8 cellular contexts compared by ENCODE assay signal in genomic region chr9:95505072-95505471, GRCh38. TPM values are rescaled to one million over a fixed set of nuclear protein-coding genes. Genes with fewer than 3 reads are reported as not detected.
DNase-seq lines count a peak whose midpoint lies in the region; ATAC-seq, FAIRE-seq and TF ChIP-seq lines count a peak whose summit lies in the region.

No MANE protein-coding gene starts in this region.

- H3K36me3 ChIP-seq in HepG2 (replicated peaks in 1 of 2; ENCODE audit: control insufficient read depth in 1 of 2, insufficient read depth in 2 of 2, low read length in 2 of 2) (peaks cover 0 to 1% of the 10 kb centered on the region in 2 experiments; a peak in 2 of 5 replicates), right lobe of liver (no peaks in the 10 kb centered on the region), mesodermal cell (ENCODE audit: control insufficient read depth, insufficient read depth, low read length) (peaks cover 30% of the 10 kb centered on the region)

- no peaks in the 10 kb centered on the region; a peak in 1 of 5 replicates for H3K27me3 ChIP-seq in HepG2 (ENCODE audit: control insufficient read depth in 1 of 2, insufficient read depth in 2 of 2, low read length in 2 of 2)
- H3K27me3 ChIP-seq in right lobe of liver: no peaks in the 10 kb centered on the region

- POLR2A ChIA-PET in HepG2 (lab: Yijun Ruan, JAX): interaction anchor here (1.3 kb wide), 1 partner anchor 369 kb away, joined by 3 read pairs; no protein-coding TSS in a partner anchor

- peaks cover 17% of the 10 kb centered on the region; the same call in 1 of the 2 replicates for H4K20me1 ChIP-seq in HepG2 (ENCODE audit: insufficient read depth, low read length)

- H3K4me2 ChIP-seq in HepG2 (ENCODE audit: low read depth, low read length): peak overlapping the region; percentile 83

- H3K9me3 ChIP-seq in HepG2 (ENCODE audit: low read length): no peaks in the 10 kb centered on the region
- H3K9me3 ChIP-seq in right lobe of liver: no peaks in the 10 kb centered on the region
- H3K9me3 ChIP-seq in mesodermal cell (ENCODE audit: control insufficient read depth, low read length): no peaks in the 10 kb centered on the region

- FAIRE-seq in HepG2 (lab: Jason Lieb, UNC): no peak

- TF ChIP-seq CTCF in HepG2 (CRISPR knock-in tag; IDR thresholded peaks at IDR 0.05) (no peak), right lobe of liver (IDR thresholded peaks at IDR 0.05) (no peak), astrocyte of the cerebellum (IDR thresholded peaks at IDR 0.05; ENCODE audit: low read depth, low read length, missing control alignments) (no peak)

- 62% methylated on average over 4 of the region's 4 CpGs for WGBS in HepG2 (ENCODE audit: low lambda C conversion rate)
- WGBS in right lobe of liver (ENCODE audit: insufficient coverage, low coverage, low lambda C conversion rate, missing lambda C conversion rate): 51% methylated on average over 4 of the region's 4 CpGs
- WGBS in mesodermal cell (ENCODE audit: insufficient coverage in 2 of 2), 2 experiments: 33% methylated on average over 3 of the region's 4 CpGs; no CpG with 5 or more reads in 1 of the 2 experiments

- intact Hi-C loops in HepG2 (cut with micrococcal nuclease; ENCODE audit: unreplicated experiment): loop anchor here (2.0 kb wide), 1 partner anchor 72 kb away; no protein-coding TSS in a partner anchor
- intact Hi-C loops in right lobe of liver (cut with DNase I): no loop called here

- peak overlapping the region; percentile 85 for H3K9ac ChIP-seq in HepG2 (ENCODE audit: insufficient read depth, low read depth, low read length)

- DNase-seq in HepG2 (ENCODE audit: low spot score) (no peak), right lobe of liver (no peak), astrocyte of the cerebellum (ENCODE audit: low read depth) (no peak), NCI-H345 (lab: John Stamatoyannopoulos, UW) (no peak), GM19238 (ENCODE audit: insufficient read length, low spot score) (no peak)
- no peak for DNase-seq in stimulated activated CD4-positive, alpha-beta T cell treated with anti-CD3 and anti-CD28 coated beads, Interleukin-4, amount 100 ng/mL, for 4 hours

- CTCF ChIA-PET in HepG2 (lab: Yijun Ruan, JAX; ENCODE audit: low intra/inter-chr PET ratio, low total read pairs): no interaction called here

- H3K4me3 ChIP-seq in HepG2 (replicated peaks in 1 of 3; ENCODE audit: insufficient read depth in 1 of 3, low read depth in 2 of 3, low read length in 3 of 3) (peak overlapping the region; percentile 80 to 93 (median 82); a peak in 5 of 6 replicates), right lobe of liver (peak overlapping the region in 1 of 3 donors; percentile 19), astrocyte of the cerebellum (ENCODE audit: low read depth, low read length) (peak overlapping the region; percentile 78), mesodermal cell (ENCODE audit: extremely low read depth, insufficient read depth, low read length, poor library complexity, severe bottlenecking) (peak overlapping the region; percentile 81)

- in situ Hi-C loops in HepG2 (cut with HindIII; ENCODE audit: extremely low pct_ligation_motif_present, low pct_unique_long_range_greater_than_20kb) (no loop called here), astrocyte of the cerebellum (cut with HindIII; ENCODE audit: low sequenced_read_pairs) (no loop called here)

- TF ChIP-seq RAD21 in HepG2 (CRISPR knock-in tag; IDR thresholded peaks at IDR 0.05): no peak

- peaks cover 33% of the 10 kb centered on the region for H3K79me2 ChIP-seq in HepG2 (ENCODE audit: insufficient read depth, low read length)

- H3K4me1 ChIP-seq in HepG2 (ENCODE audit: insufficient read depth, low read length) (peaks cover 34% of the 10 kb centered on the region), right lobe of liver (peaks cover 0 to 6% (median 0%) of the 10 kb centered on the region in 4 donors), mesodermal cell (ENCODE audit: control insufficient read depth, insufficient read depth, low read length, poor library complexity, severe bottlenecking) (peaks cover 19% of the 10 kb centered on the region)

- H3K27ac ChIP-seq in HepG2 (ENCODE audit: extremely low read length, insufficient read depth, low read length) (peak overlapping the region; percentile 93), right lobe of liver (no peak overlapping the region), mesodermal cell (ENCODE audit: low read depth, low read length, severe bottlenecking) (no peak overlapping the region)

- no peak overlapping the region for H2AFZ ChIP-seq in HepG2 (ENCODE audit: low read length)

- TF ChIP-seq EP300 in HepG2 (IDR thresholded peaks at IDR 0.05; ENCODE audit: low read depth in 2 of 2, low read length in 2 of 2) (no peak), HepG2 (CRISPR knock-in tag; IDR thresholded peaks at IDR 0.05; ENCODE audit: borderline replicate concordance) (no peak)

- no peak for TF ChIP-seq POLR2A in HepG2 (IDR thresholded peaks at IDR 0.05; ENCODE audit: insufficient read depth in 1 of 2, low read depth in 2 of 2, low read length in 2 of 2)
- no peak for TF ChIP-seq POLR2A in right lobe of liver (IDR thresholded peaks at IDR 0.05)

- TSS peak; percentile 53 for BruUV-seq in HepG2 (replicated peaks; lab: Mats Ljungman, UMichigan)

- ATAC-seq in HepG2 (no peak), right lobe of liver (no peak), GM19035 (IDR thresholded peaks at IDR 0.05; ENCODE audit: unreplicated experiment) (no peak)

TF ChIP-seq in HepG2, 621 proteins besides CTCF, POLR2A, EP300 and RAD21:
- no peak for TF ChIP-seq ZNF691 (CRISPR knock-in tag; IDR thresholded peaks at IDR 0.05; ENCODE audit: borderline replicate concordance, low read depth)

RNA-seq across cellular contexts. Expression of gene PTCH1, which starts 11.7 kb away (rescaled TPM):
- total RNA-seq in HepG2 (2016; rRNA removed; fragmentation: Illumina TruSeq; extraction: Trizol) (2.6 and 2.8 TPM in 2 replicates), right lobe of liver (1 to 10 TPM; 2.0 to 8.3 (median 5.2) TPM)
- 1.5 and 2.5 TPM in 2 replicates for total RNA-seq in HepG2 (2016; cell fraction: cytosol; rRNA removed; fragmentation: Illumina TruSeq; extraction: Trizol; ENCODE audit: low read depth)
- 2.4 and 2.8 TPM in 2 replicates for total RNA-seq in HepG2 (2016; cell fraction: insoluble cytoplasmic fraction; rRNA removed; fragmentation: Illumina TruSeq; extraction: Trizol)
- 2.2 TPM in 2 replicates for total RNA-seq in HepG2 (2016; cell fraction: membrane; rRNA removed; fragmentation: Illumina TruSeq; extraction: Trizol)
- 5.0 and 8.5 TPM in 2 replicates for total RNA-seq in HepG2 (2016; cell fraction: nucleus; rRNA removed; fragmentation: Illumina TruSeq; extraction: Trizol)
- 2.9 and 3.9 TPM in 2 replicates for polyA plus RNA-seq in HepG2 (2011; rRNA removed)
- 1.6 and 1.7 TPM in 2 replicates for polyA plus RNA-seq in HepG2 (2011; cell fraction: cytosol; rRNA removed)
- 10.6 TPM in 2 replicates for polyA plus RNA-seq in HepG2 (2011; cell fraction: nucleus; rRNA removed)
- 4.2 and 4.9 TPM in 2 replicates for polyA plus RNA-seq in HepG2 (2012)
- polyA plus RNA-seq in HepG2 (2016; cell fraction: cytosol; fragmentation: Illumina TruSeq; extraction: Trizol; ENCODE audit: low read depth): 0.23 and 0.42 TPM in 2 replicates
- 1.0 and 3.0 TPM in 2 replicates for polyA plus RNA-seq in HepG2 (2016; cell fraction: insoluble cytoplasmic fraction; fragmentation: Illumina TruSeq; extraction: Trizol; ENCODE audit: low read depth)
- polyA plus RNA-seq in HepG2 (2016; cell fraction: membrane; fragmentation: Illumina TruSeq; extraction: Trizol; ENCODE audit: low read depth): 0.34 and 0.76 TPM in 2 replicates
- 8.5 and 10.5 TPM in 2 replicates for polyA plus RNA-seq in HepG2 (2016; cell fraction: nucleus; fragmentation: Illumina TruSeq; extraction: Trizol; ENCODE audit: insufficient read depth, low read depth)
- 12.2 and 12.3 TPM in 2 replicates for polyA minus RNA-seq in HepG2 (2011; rRNA and poly(A)+ RNA removed; ENCODE audit: low replicate concordance)
- polyA minus RNA-seq in HepG2 (2011; cell fraction: cytosol; rRNA and poly(A)+ RNA removed): 5.9 and 10.5 TPM in 2 replicates
- 13.8 and 22.4 TPM in 2 replicates for polyA minus RNA-seq in HepG2 (2011; cell fraction: nucleus; rRNA and poly(A)+ RNA removed)
- polyA plus RNA-seq in mesodermal cell (2013, experiment 1 of 2): 18.2 TPM
- 15.8 TPM for polyA plus RNA-seq in mesodermal cell (2013, experiment 2 of 2)
